ENCODE assay signal across 19 cellular contexts in genomic region chr19:49863935-49864320, GRCh38.
"Had no signal": no experiment of that assay in that cellular context is flagged by ENCODE, and none has a peak within 500 bp of the region (broad histone marks: within the 10 kb centered on the region; RNA-seq: fewer than 3 reads in every experiment).

No MANE protein-coding gene starts in this region.

- H3K4me3 Mint-ChIP-seq: activated CD8-positive, alpha-beta T cell treated with anti-CD3 and anti-CD28 coated beads for 36 hours; activated naive CD4-positive, alpha-beta T cell treated with anti-CD3 and anti-CD28 coated beads, Interleukin-2, amount 50 U/mL, for 24 hours; stimulated activated naive CD8-positive, alpha-beta T cell treated with anti-CD3 and anti-CD28 coated beads, Interleukin-15, amount 100 ng/mL, for 72 hours had no signal

- DNase-seq: activated CD4-positive, alpha-beta T cell treated with anti-CD3 and anti-CD28 coated beads for 4 hours; activated CD8-positive, alpha-beta memory T cell treated with anti-CD3 and anti-CD28 coated beads, Interleukin-2, amount 50 U/mL, for 48 hours; activated CD8-positive, alpha-beta T cell treated with anti-CD3 and anti-CD28 coated beads for 36 hours; amniotic stem cell; central memory CD4-positive, alpha-beta T cell; cortex of kidney; effector CD8-positive, alpha-beta T cell; naive thymus-derived CD8-positive, alpha-beta T cell; nucleus accumbens; stimulated activated CD4-positive, alpha-beta T cell treated with anti-CD3 and anti-CD28 coated beads, Interleukin-4, amount 100 ng/mL, for 1 hour; stimulated activated CD8-positive, alpha-beta memory T cell treated with anti-CD3 and anti-CD28 coated beads, Interleukin-4, amount 100 ng/mL, for 48 hours; stimulated activated naive CD8-positive, alpha-beta T cell treated with anti-CD3 and anti-CD28 coated beads, Interleukin-15, amount 100 ng/mL, for 72 hours; SW 1271; T-helper 9 cell; testis had no signal

- H3K27ac ChIP-seq: body of pancreas had no signal

- H3K27me3 Mint-ChIP-seq: activated CD8-positive, alpha-beta T cell treated with anti-CD3 and anti-CD28 coated beads for 36 hours; activated naive CD4-positive, alpha-beta T cell treated with anti-CD3 and anti-CD28 coated beads, Interleukin-2, amount 50 U/mL, for 24 hours; naive thymus-derived CD8-positive, alpha-beta T cell; stimulated activated naive CD8-positive, alpha-beta T cell treated with anti-CD3 and anti-CD28 coated beads, Interleukin-15, amount 100 ng/mL, for 72 hours had no signal

- H3K4me3 ChIP-seq: body of pancreas, heart left ventricle, prostate gland, testis had no signal

- H3K9me3 Mint-ChIP-seq: activated CD8-positive, alpha-beta T cell treated with anti-CD3 and anti-CD28 coated beads for 36 hours; activated naive CD4-positive, alpha-beta T cell treated with anti-CD3 and anti-CD28 coated beads, Interleukin-2, amount 50 U/mL, for 24 hours; stimulated activated naive CD8-positive, alpha-beta T cell treated with anti-CD3 and anti-CD28 coated beads, Interleukin-15, amount 100 ng/mL, for 72 hours had no signal

- H3K27ac Mint-ChIP-seq: activated CD8-positive, alpha-beta T cell treated with anti-CD3 and anti-CD28 coated beads for 36 hours had no signal

- ATAC-seq: activated CD8-positive, alpha-beta T cell treated with anti-CD3 and anti-CD28 coated beads for 36 hours; body of pancreas; heart left ventricle; naive thymus-derived CD8-positive, alpha-beta T cell; stimulated activated naive CD8-positive, alpha-beta T cell treated with anti-CD3 and anti-CD28 coated beads, Interleukin-15, amount 100 ng/mL, for 72 hours had no signal

- H3K9me3 ChIP-seq: body of pancreas, heart left ventricle, prostate gland, testis had no signal

- H3K27me3 ChIP-seq: body of pancreas, heart left ventricle, testis had no signal
